9 cellular contexts compared by ENCODE assay signal in the genomic region with DNA sequence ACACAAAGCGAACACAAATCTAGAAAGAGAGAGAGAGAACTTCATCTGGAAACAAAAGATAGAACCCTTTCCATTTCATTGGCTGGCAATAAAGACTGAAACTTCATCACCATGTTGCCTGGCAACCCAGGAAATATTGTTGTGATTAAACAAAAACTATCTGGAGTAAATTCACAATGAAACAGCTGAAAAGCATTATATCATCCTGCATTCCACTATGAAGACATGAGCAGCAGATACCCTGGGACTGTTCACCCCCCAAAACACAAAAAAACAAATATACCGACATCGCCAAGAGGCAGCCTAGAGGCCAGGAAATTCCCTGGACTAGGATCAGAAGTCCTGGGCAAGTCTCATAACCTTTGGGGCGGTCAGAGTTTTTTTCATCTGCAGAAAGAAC.
A peak's percentile ranks its signal among the peaks of the same experiment; 100 is the strongest.
DNase-seq lines count a peak whose midpoint lies in the region; ATAC-seq, FAIRE-seq and TF ChIP-seq lines count a peak whose summit lies in the region.
"Had no signal": no experiment of that assay in that cellular context is flagged by ENCODE, and none has a peak within 500 bp of the region (broad histone marks: within the 10 kb centered on the region; RNA-seq: fewer than 3 reads in every experiment).

No MANE protein-coding gene starts in this region.

- no peaks in the 10 kb centered on the region for H3K36me3 ChIP-seq in bronchial epithelial cell (ENCODE audit: control insufficient read depth, insufficient read depth, low read length)

- FAIRE-seq in bronchial epithelial cell (lab: Jason Lieb, UNC), result no peak

- DNase-seq in HT-29 (ENCODE audit: low spot score) (peak; percentile 42), bronchial epithelial cell (ENCODE audit: low read depth) (peak; percentile 63), kidney glomerular epithelial cell (lab: John Stamatoyannopoulos, UW) (peak; percentile 91), T-helper 1 cell (no peak), NCI-H69 (lab: John Stamatoyannopoulos, UW) (no peak), HuH-7.5 (ENCODE audit: low spot score) (no peak)
- DNase-seq in stimulated activated naive CD8-positive, alpha-beta T cell treated with anti-CD3 and anti-CD28 coated beads, Interleukin-15, Interleukin-2, amounts not matched to agents 100 U/mL and 50 U/mL, for 24 hours, result no peak
- DNase-seq: GF-D8, hippocampal formation had no signal

- no peaks in the 10 kb centered on the region for H3K27me3 ChIP-seq in bronchial epithelial cell (ENCODE audit: control insufficient read depth, insufficient read depth, low read length)

- peak; percentile 50 for ATAC-seq in stimulated activated naive CD8-positive, alpha-beta T cell treated with anti-CD3 and anti-CD28 coated beads, Interleukin-15, Interleukin-2, amounts not matched to agents 100 U/mL and 50 U/mL, for 24 hours

- TF ChIP-seq CTCF in bronchial epithelial cell (IDR thresholded peaks at IDR 0.05; ENCODE audit: insufficient read depth, low read length, severe bottlenecking), result no peak

- H3K4me3 ChIP-seq in bronchial epithelial cell (ENCODE audit: low read depth, low read length), result no peak overlapping the region

Comparison
In these comparisons a context has a peak if more than half of its experiments do, and no peak if none do; other contexts are left out.
1. DNase-seq: peak in HT-29 (single experiment), bronchial epithelial cell (single experiment) and kidney glomerular epithelial cell (single experiment); none in stimulated activated naive CD8-positive, alpha-beta T cell treated with anti-CD3 and anti-CD28 coated beads, Interleukin-15, Interleukin-2, amounts not matched to agents 100 U/mL and 50 U/mL, for 24 hours (single experiment), T-helper 1 cell (0 of 5), NCI-H69 (single experiment) and HuH-7.5 (single experiment).